ENCODE assay signal across 9 cellular contexts in genomic region chr21:42654179-42654912, GRCh38. TPM values are rescaled to one million over a fixed set of nuclear protein-coding genes. Genes with fewer than 3 reads are reported as not detected.
DNase-seq lines count a peak whose midpoint lies in the region; ATAC-seq and TF ChIP-seq lines count a peak whose summit lies in the region.
"Had no signal": no experiment of that assay in that cellular context is flagged by ENCODE, and none has a peak within 500 bp of the region (broad histone marks: within the 10 kb centered on the region; RNA-seq: fewer than 3 reads in every experiment).

No MANE protein-coding gene starts in this region.

- no peaks in the 10 kb centered on the region for H3K36me3 Mint-ChIP-seq in activated CD4-positive, alpha-beta memory T cell treated with anti-CD3 and anti-CD28 coated beads for 36 hours

- peaks cover 48% of the 10 kb centered on the region for H3K79me2 ChIP-seq in DOHH2 (ENCODE audit: control insufficient read depth, low read length)

- H3K9me2 ChIP-seq in DOHH2 (replicated peaks; ENCODE audit: control insufficient read depth, low read length): no peaks in the 10 kb centered on the region

- H3K4me1 Mint-ChIP-seq in activated CD4-positive, alpha-beta memory T cell treated with anti-CD3 and anti-CD28 coated beads for 36 hours (ENCODE audit: low read depth): peaks cover 11% of the 10 kb centered on the region

- H3K27ac ChIP-seq in DOHH2 (ENCODE audit: low read depth, low read length) (peak overlapping the region; percentile 71), skin epidermis (peak overlapping the region in 9 of 21 experiments; percentile 27 to 78 (median 41))
- H3K27ac ChIP-seq: neutrophil had no signal

- peak overlapping the region; percentile 98 for H3K4me2 ChIP-seq in DOHH2 (ENCODE audit: low read length)

- H4K20me1 ChIP-seq in DOHH2 (ENCODE audit: control insufficient read depth, insufficient read depth, low read depth, low read length): peaks cover 24% of the 10 kb centered on the region; the same call in 1 of the 2 replicates

- peaks cover 11% of the 10 kb centered on the region for H3K27me3 ChIP-seq in DOHH2 (ENCODE audit: control insufficient read depth, low read length)

- intact Hi-C loops in activated CD4-positive, alpha-beta memory T cell treated with anti-CD3 and anti-CD28 coated beads for 36 hours (cut with micrococcal nuclease): loop anchor here (5.0 kb wide), 3 partner anchors 37 to 163 kb away; no protein-coding TSS in a partner anchor

- CTCF ChIA-PET in activated CD4-positive, alpha-beta memory T cell treated with anti-CD3 and anti-CD28 coated beads for 36 hours (lab: Charles Lee): interaction anchor here (1.0 to 1.2 kb wide), 4 partner anchors 31 to 164 kb away, joined by 3 to 8 read pairs (median 4); no protein-coding TSS in a partner anchor

- no peak for ATAC-seq in GM21717 (IDR thresholded peaks at IDR 0.05; ENCODE audit: unreplicated experiment)

- H3K9me3 Mint-ChIP-seq in activated CD4-positive, alpha-beta memory T cell treated with anti-CD3 and anti-CD28 coated beads for 36 hours: no peaks in the 10 kb centered on the region

- H3K36me3 ChIP-seq in DOHH2 (ENCODE audit: control insufficient read depth, low read length): peaks cover 13% of the 10 kb centered on the region
- H3K36me3 ChIP-seq: neutrophil had no signal

- peaks cover 66% of the 10 kb centered on the region for H3K4me1 ChIP-seq in DOHH2 (ENCODE audit: control insufficient read depth, low read length)

- DNase-seq in LoVo (ENCODE audit: low spot score) (peak; percentile 67), AG20443 (ENCODE audit: low spot score) (no peak), A172 (ENCODE audit: low spot score) (no peak)
- peak; percentile 33 for DNase-seq in activated CD4-positive, alpha-beta memory T cell treated with anti-CD3 and anti-CD28 coated beads for 36 hours

- H3K27me3 Mint-ChIP-seq in activated CD4-positive, alpha-beta memory T cell treated with anti-CD3 and anti-CD28 coated beads for 36 hours: peaks cover 14% of the 10 kb centered on the region

- peaks cover 13% of the 10 kb centered on the region for H3F3A ChIP-seq in DOHH2 (ENCODE audit: control insufficient read depth, insufficient read depth)

- no peaks in the 10 kb centered on the region for H3K9me3 ChIP-seq in DOHH2 (ENCODE audit: control insufficient read depth, insufficient read depth, low read length)
- H3K9me3 ChIP-seq: neutrophil had no signal

- H3K4me3 Mint-ChIP-seq in activated CD4-positive, alpha-beta memory T cell treated with anti-CD3 and anti-CD28 coated beads for 36 hours: peak overlapping the region; percentile 53

- TF ChIP-seq CTCF in DOHH2 (IDR thresholded peaks at IDR 0.05; ENCODE audit: low read depth, low read length, poor library complexity, severe bottlenecking): peak; percentile 34

- H3K4me3 ChIP-seq in DOHH2 (ENCODE audit: low read length) (peak overlapping the region; percentile 74), iPS-11a (ENCODE audit: low read depth, low read length) (peak overlapping the region; percentile 64), skin epidermis (peak overlapping the region; percentile 37 to 55 (median 39))

- POLR2A ChIA-PET in activated CD4-positive, alpha-beta memory T cell treated with anti-CD3 and anti-CD28 coated beads for 36 hours (lab: Charles Lee): interaction anchor here (1.2 kb wide), 1 partner anchor 37 kb away, joined by 3 read pairs; no protein-coding TSS in a partner anchor

- H3K27ac Mint-ChIP-seq in activated CD4-positive, alpha-beta memory T cell treated with anti-CD3 and anti-CD28 coated beads for 36 hours: no peak overlapping the region

RNA-seq across cellular contexts. Expression of gene PDE9A, which starts 0.9 kb away (rescaled TPM):
- 1 to 10 TPM; 7.5 to 8.6 TPM for total RNA-seq in activated CD4-positive, alpha-beta memory T cell treated with anti-CD3 and anti-CD28 coated beads for 36 hours
- not detected in 2 replicates for total RNA-seq in A172 (2014; rRNA removed; shearing (Covaris generic))

Comparison
In these comparisons a context has a peak if more than half of its experiments do, and no peak if none do; other contexts are left out.
1. DNase-seq: peak in LoVo (single experiment) and activated CD4-positive, alpha-beta memory T cell treated with anti-CD3 and anti-CD28 coated beads for 36 hours (single experiment); none in AG20443 (single experiment) and A172 (single experiment).
2. Peak in every context shown above with its lines, with median percentiles within 50 percentile points of each other: H3K4me3 ChIP-seq.